In genomic region chr7:123024989-123025758, GRCh38 we compare ENCODE assay signal across 1 cellular context.
TF ChIP-seq lines count a peak whose summit lies in the region.

No MANE protein-coding gene starts in this region.

TF ChIP-seq in endothelial cell of umbilical vein, 7 proteins besides CTCF, POLR2A, EP300 and RAD21 (continued from another document):
- TF ChIP-seq FOS (IDR thresholded peaks at IDR 0.05; ENCODE audit: borderline replicate concordance, insufficient read depth, low read length) (peak; percentile 74), POLR2AphosphoS5 (IDR thresholded peaks at IDR 0.05; ENCODE audit: insufficient read depth, low read depth, low read length) (no peak)
